ENCODE assay signal across 25 cellular contexts in the genomic region with DNA sequence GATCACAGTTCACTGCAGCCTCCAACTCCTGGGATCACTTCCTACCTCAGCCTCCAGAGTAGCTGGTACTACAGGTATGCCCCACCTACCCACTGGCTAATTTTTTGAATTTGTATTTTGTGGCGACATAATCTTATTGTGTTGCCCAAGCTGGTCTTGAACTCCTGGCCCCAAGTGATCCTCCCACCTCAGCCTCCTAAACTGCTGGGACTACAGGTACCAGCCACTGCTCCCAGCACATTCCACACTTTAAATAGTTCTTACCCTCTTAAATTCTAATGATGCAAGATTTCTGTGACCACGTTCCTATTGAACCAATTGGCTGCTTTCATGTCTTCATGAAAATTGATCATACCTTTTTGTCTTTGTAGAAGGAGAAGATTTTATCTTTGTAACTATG.
"Had no signal": no experiment of that assay in that cellular context is flagged by ENCODE, and none has a peak within 500 bp of the region (broad histone marks: within the 10 kb centered on the region; RNA-seq: fewer than 3 reads in every experiment).

No MANE protein-coding gene starts in this region.

- H3K27ac ChIP-seq: colonic mucosa, coronary artery, dorsolateral prefrontal cortex, epithelial cell of prostate, esophagus muscularis mucosa, esophagus squamous epithelium, foreskin keratinocyte, gastrocnemius medialis, gastroesophageal sphincter, heart left ventricle, heart right ventricle had no signal

- H3K4me3 ChIP-seq: colonic mucosa, coronary artery, dorsolateral prefrontal cortex, esophagus muscularis mucosa, esophagus squamous epithelium, gastrocnemius medialis, gastroesophageal sphincter, heart left ventricle, heart right ventricle had no signal

- ATAC-seq: effector memory CD8-positive, alpha-beta T cell; esophagus mucosa; foreskin keratinocyte; gastrocnemius medialis; gastroesophageal sphincter; heart left ventricle; heart right ventricle had no signal

- DNase-seq: colonic mucosa; cortex of kidney; dermis blood vessel endothelial cell; dorsolateral prefrontal cortex; effector CD4-positive, alpha-beta T cell; effector CD8-positive, alpha-beta T cell; effector memory CD4-positive, alpha-beta T cell; effector memory CD8-positive, alpha-beta T cell; endodermal cell; erythroblast; esophagus squamous epithelium; foreskin fibroblast; foreskin keratinocyte; foreskin melanocyte; gastrocnemius medialis; glutamatergic neuron; head of caudate nucleus; heart left ventricle; heart right ventricle had no signal

- H3K27me3 ChIP-seq: colonic mucosa, dorsolateral prefrontal cortex, esophagus muscularis mucosa, esophagus squamous epithelium, foreskin keratinocyte, gastrocnemius medialis, gastroesophageal sphincter, heart left ventricle, heart right ventricle had no signal

- H3K9me3 ChIP-seq: colonic mucosa, esophagus muscularis mucosa, esophagus squamous epithelium, gastrocnemius medialis, gastroesophageal sphincter, heart left ventricle, heart right ventricle had no signal

- H3K4me1 ChIP-seq: colonic mucosa, esophagus muscularis mucosa, esophagus squamous epithelium, gastrocnemius medialis, gastroesophageal sphincter, heart left ventricle, heart right ventricle had no signal

- H3K36me3 ChIP-seq: colonic mucosa, esophagus muscularis mucosa, esophagus squamous epithelium, gastrocnemius medialis, gastroesophageal sphincter, heart left ventricle, heart right ventricle had no signal

- FAIRE-seq: endothelial cell of umbilical vein had no signal
